In genomic region chr17:14228903-14229302, GRCh38 we compare ENCODE assay signal across 34 cellular contexts. TPM values are rescaled to one million over a fixed set of nuclear protein-coding genes. Genes with fewer than 3 reads are reported as not detected.
DNase-seq lines count a peak whose midpoint lies in the region; ATAC-seq and TF ChIP-seq lines count a peak whose summit lies in the region.
"Had no signal": no experiment of that assay in that cellular context is flagged by ENCODE, and none has a peak within 500 bp of the region (broad histone marks: within the 10 kb centered on the region; RNA-seq: fewer than 3 reads in every experiment).

No MANE protein-coding gene starts in this region.

- no peak overlapping the region for H3K4me3 ChIP-seq in AG10803 (ENCODE audit: low read length)
- H3K4me3 ChIP-seq in IMR-90 (ENCODE audit: insufficient read depth, low read depth, low read length) = no peak overlapping the region
- no peak overlapping the region for H3K4me3 ChIP-seq in choroid plexus epithelial cell (ENCODE audit: low read depth, low read length)
- no peak overlapping the region for H3K4me3 ChIP-seq in osteoblast (ENCODE audit: insufficient read depth, low read length)
- H3K4me3 ChIP-seq in tibial artery = no peak overlapping the region
- no peak overlapping the region for H3K4me3 ChIP-seq in left ventricle myocardium inferior
- H3K4me3 ChIP-seq: adrenal gland, colonic mucosa, spleen had no signal

- H3K79me2 ChIP-seq in osteoblast (ENCODE audit: insufficient read depth, low read length) = no peaks in the 10 kb centered on the region

- no peak overlapping the region for H2AK9ac ChIP-seq in IMR-90 (replicated peaks; ENCODE audit: low read depth, low read length, poor library complexity)

- H2BK15ac ChIP-seq in IMR-90 (ENCODE audit: low read depth, low read length) = no peak overlapping the region

- H3K23ac ChIP-seq in IMR-90 (ENCODE audit: low read depth, low read length) = no peak overlapping the region

- H3K4me1 ChIP-seq in IMR-90 (ENCODE audit: control insufficient read depth, insufficient read depth, low read length) (peaks cover 5% of the 10 kb centered on the region; the same call in 1 of the 2 replicates), osteoblast (ENCODE audit: insufficient read depth, low read length) (no peaks in the 10 kb centered on the region), tibial artery (no peaks in the 10 kb centered on the region), left ventricle myocardium inferior (no peaks in the 10 kb centered on the region)
- H3K4me1 ChIP-seq: adrenal gland, colonic mucosa, spleen had no signal

- no peak overlapping the region for H3K9ac ChIP-seq in IMR-90 (ENCODE audit: low read depth, low read length)

- no peak for TF ChIP-seq POLR2A in IMR-90 (IDR thresholded peaks at IDR 0.05; ENCODE audit: low read depth, low read length)

- no peak overlapping the region for H3K14ac ChIP-seq in IMR-90 (replicated peaks; ENCODE audit: low read depth, low read length)

- H4K5ac ChIP-seq in IMR-90 (ENCODE audit: low read depth, low read length) = no peak overlapping the region

- CTCF ChIA-PET in IMR-90 (lab: Yijun Ruan, JAX) = no interaction called here

- ATAC-seq in IMR-90 (ENCODE audit: low read depth) = peak; percentile 78
- ATAC-seq: activated CD4-positive, alpha-beta T cell treated with anti-CD3 and anti-CD28 coated beads for 36 hours; left cardiac atrium; stimulated activated effector memory CD8-positive, alpha-beta T cell treated with anti-CD3 and anti-CD28 coated beads, Interleukin-12 subunit alpha, Interleukin-12 subunit beta, amount 100 ng/mL, for 72 hours had no signal

- no peak overlapping the region for H2AFZ ChIP-seq in IMR-90 (replicated peaks; ENCODE audit: low read length, poor library complexity)
- H2AFZ ChIP-seq in osteoblast (ENCODE audit: low read length) = no peak overlapping the region

- dilution Hi-C loops in IMR-90 (cut with HindIII; ENCODE audit: low sequenced_read_pairs, unreplicated experiment) = no loop called here

- intact Hi-C loops in IMR-90 (cut with micrococcal nuclease) (no loop called here), tibial artery (cut with DNase I; ENCODE audit: low total_unique reads) (no loop called here), left ventricle myocardium inferior (cut with micrococcal nuclease) (no loop called here)

- in situ Hi-C loops in IMR-90 (cut with MboI; ENCODE audit: low sequenced_read_pairs) = no loop called here

- H3K4ac ChIP-seq in IMR-90 (ENCODE audit: low read depth, low read length) = no peak overlapping the region

- H3K9me3 ChIP-seq in IMR-90 (ENCODE audit: control insufficient read depth, insufficient read depth, low read length) (no peaks in the 10 kb centered on the region), osteoblast (ENCODE audit: low read depth, low read length) (no peaks in the 10 kb centered on the region), tibial artery (no peaks in the 10 kb centered on the region), left ventricle myocardium inferior (replicated peaks) (no peaks in the 10 kb centered on the region)
- H3K9me3 ChIP-seq: adrenal gland, colonic mucosa, spleen had no signal

- H3K27me3 ChIP-seq in IMR-90 (ENCODE audit: control insufficient read depth, insufficient read depth, low read length) (peaks cover 3% of the 10 kb centered on the region; the same call in 1 of the 2 replicates), osteoblast (ENCODE audit: insufficient read depth, low read length) (no peaks in the 10 kb centered on the region), tibial artery (no peaks in the 10 kb centered on the region), left ventricle myocardium inferior (ENCODE audit: low read depth) (no peaks in the 10 kb centered on the region)
- H3K27me3 ChIP-seq: adrenal gland, colonic mucosa, spleen had no signal

- DNase-seq in AG10803 (ENCODE audit: low read depth) (peak; percentile 76), IMR-90 (peak; percentile 16), choroid plexus epithelial cell (ENCODE audit: low read depth) (peak; percentile 15), osteoblast (ENCODE audit: insufficient read length, low spot score, missing footprints) (peak; percentile 60), GF-D8 (lab: John Stamatoyannopoulos, UW) (no peak), tibial artery (no peak), cortex of kidney (lab: John Stamatoyannopoulos, UW) (no peak), left ventricle myocardium inferior (no peak)
- DNase-seq: activated CD4-positive, alpha-beta T cell treated with anti-CD3 and anti-CD28 coated beads for 36 hours; activated CD8-positive, alpha-beta memory T cell treated with anti-CD3 and anti-CD28 coated beads for 24 hours; activated naive CD4-positive, alpha-beta T cell; activated T-cell treated with anti-CD3 and anti-CD28 coated beads, Interleukin-2, amount 50 U/mL, for 1 hour; adrenal gland; CD4-positive, CD25-positive, alpha-beta regulatory T cell; colonic mucosa; head of caudate nucleus; KG1; left cardiac atrium; MV-4-11; naive B cell; NCI-H2171; NCI-H524 treated with DMSO at 0.1 percent for 48 hours; occipital lobe; spleen; stimulated activated CD4-positive, alpha-beta T cell treated with anti-CD3 and anti-CD28 coated beads, Interleukin-2, amount 100 ng/mL, for 48 hours; substantia nigra had no signal

- H2BK5ac ChIP-seq in IMR-90 (ENCODE audit: low read depth, low read length, poor library complexity, severe bottlenecking) = no peak overlapping the region

- no peaks in the 10 kb centered on the region for H3K79me1 ChIP-seq in IMR-90 (ENCODE audit: low read depth in 1 of 2, low read length in 2 of 2)

- BruUV-seq in IMR-90 (replicated peaks; lab: Mats Ljungman, UMichigan) = no TSS peak

- no peak for TF ChIP-seq CTCF in AG10803 (conservative IDR thresholded peaks at IDR 0.05; ENCODE audit: low read length)
- no peak for TF ChIP-seq CTCF in IMR-90 (conservative IDR thresholded peaks at IDR 0.05; ENCODE audit: low read depth, low read length)
- TF ChIP-seq CTCF in choroid plexus epithelial cell (conservative IDR thresholded peaks at IDR 0.05; ENCODE audit: low read depth, low read length) = no peak
- TF ChIP-seq CTCF in osteoblast (IDR thresholded peaks at IDR 0.05; ENCODE audit: extremely low read depth, low read depth, low read length) = no peak
- TF ChIP-seq CTCF in tibial artery (IDR thresholded peaks at IDR 0.05) = no peak
- no peak for TF ChIP-seq CTCF in left ventricle myocardium inferior (IDR thresholded peaks at IDR 0.05; ENCODE audit: borderline replicate concordance)

- H3K9me1 ChIP-seq in IMR-90 (ENCODE audit: insufficient read depth, low read length) = no peaks in the 10 kb centered on the region

- no peak overlapping the region for H2BK120ac ChIP-seq in IMR-90 (ENCODE audit: low read depth, low read length)

- H3K36me3 ChIP-seq in IMR-90 (ENCODE audit: control insufficient read depth, insufficient read depth, low read length) (no peaks in the 10 kb centered on the region), osteoblast (ENCODE audit: insufficient read depth, low read length) (no peaks in the 10 kb centered on the region), tibial artery (no peaks in the 10 kb centered on the region), left ventricle myocardium inferior (no peaks in the 10 kb centered on the region)
- H3K36me3 ChIP-seq: adrenal gland, colonic mucosa, spleen had no signal

- H3K27ac ChIP-seq in IMR-90 (ENCODE audit: insufficient read depth, low read length) (no peak overlapping the region), osteoblast (ENCODE audit: low read depth, low read length) (no peak overlapping the region), tibial artery (no peak overlapping the region), left ventricle myocardium inferior (replicated peaks) (no peak overlapping the region)
- H3K27ac ChIP-seq: adrenal gland, colonic mucosa, spleen had no signal

- no peak overlapping the region for H4K8ac ChIP-seq in IMR-90 (ENCODE audit: low read depth in 2 of 2, low read length in 2 of 2)

- TF ChIP-seq RAD21 in IMR-90 (IDR thresholded peaks at IDR 0.05; ENCODE audit: low read length) = no peak

- H2BK20ac ChIP-seq in IMR-90 (ENCODE audit: low read depth, low read length) = no peak overlapping the region

- no peak overlapping the region; the same call in 1 of the 2 replicates for H3K4me2 ChIP-seq in IMR-90 (ENCODE audit: low read depth, low read length)
- H3K4me2 ChIP-seq in osteoblast (ENCODE audit: insufficient read depth, low read length) = no peak overlapping the region

- H4K20me1 ChIP-seq in IMR-90 (ENCODE audit: insufficient read depth, low read length) = no peaks in the 10 kb centered on the region
- H4K20me1 ChIP-seq in osteoblast (ENCODE audit: insufficient read depth, low read length) = no peaks in the 10 kb centered on the region

- WGBS in IMR-90 (ENCODE audit: extremely low coverage in 2 of 2, insufficient read length in 1 of 2), 2 experiments = 37% methylated on average over 2 of the region's 4 CpGs; no CpG with 5 or more reads in 1 of the 2 experiments

- no peak overlapping the region for H3K56ac ChIP-seq in IMR-90 (ENCODE audit: extremely low read depth, insufficient read depth, low read length)

- no peak overlapping the region for H2AK5ac ChIP-seq in IMR-90 (ENCODE audit: low read depth, low read length)

- no peak overlapping the region for H4K91ac ChIP-seq in IMR-90 (ENCODE audit: insufficient read depth, low read depth, low read length)

- H3K18ac ChIP-seq in IMR-90 (ENCODE audit: low read depth, low read length) = no peak overlapping the region

- POLR2A ChIA-PET in IMR-90 (lab: Charles Lee; ENCODE audit: unreplicated experiment) = interaction anchor here (0.7 kb wide), 1 partner anchor 634 kb away, joined by 3 read pairs; no protein-coding TSS in a partner anchor

TF ChIP-seq in IMR-90, 13 proteins besides CTCF, POLR2A, EP300 and RAD21 (continues in another document):
- TF ChIP-seq RCOR1 (IDR thresholded peaks at IDR 0.05; ENCODE audit: insufficient replicate concordance, low read length) = no peak
- no peak for TF ChIP-seq CHD1 (IDR thresholded peaks at IDR 0.05; ENCODE audit: low read depth, low read length)
- TF ChIP-seq FOS (IDR thresholded peaks at IDR 0.05; ENCODE audit: low read depth, low read length) = no peak
- TF ChIP-seq NFE2L2 (IDR thresholded peaks at IDR 0.05; ENCODE audit: low read depth, low read length) = no peak
- TF ChIP-seq USF2 (IDR thresholded peaks at IDR 0.05; ENCODE audit: low read depth, low read length) = no peak
- TF ChIP-seq RFX5 (IDR thresholded peaks at IDR 0.05; ENCODE audit: low read depth, low read length) = no peak

RNA-seq across cellular contexts. Expression of gene CDRT15, which starts 7.8 kb away (rescaled TPM):
- not detected in 2 replicates for total RNA-seq in IMR-90 (2012; rRNA removed)
- not detected in 2 replicates for polyA plus RNA-seq in IMR-90 (2012; rRNA removed)
- polyA plus RNA-seq in IMR-90 (2012; cell fraction: cytosol; rRNA removed) = not detected in 2 replicates
- polyA plus RNA-seq in IMR-90 (2012; cell fraction: nucleus; rRNA removed; ENCODE audit: low replicate concordance) = not detected in 2 replicates
- total RNA-seq in osteoblast = not detected in 2 replicates
- total RNA-seq in left ventricle myocardium inferior = not detected
- total RNA-seq: activated CD4-positive, alpha-beta T cell treated with anti-CD3 and anti-CD28 coated beads for 36 hours; adrenal gland; CD4-positive, CD25-positive, alpha-beta regulatory T cell; colonic mucosa; G401; H1; HT1080; left cardiac atrium; mesenteric fat pad; occipital lobe; renal cortical epithelial cell; SK-MEL-5; spleen; urinary bladder had no signal
- polyA plus RNA-seq: adrenal gland, H1, spleen, urinary bladder had no signal

Comparison
In these comparisons a context has a peak if more than half of its experiments do, and no peak if none do; other contexts are left out.
1. DNase-seq: peak in AG10803 (single experiment), IMR-90 (single experiment), choroid plexus epithelial cell (single experiment) and osteoblast (single experiment); none in GF-D8 (single experiment), tibial artery (0 of 2), cortex of kidney (single experiment) and left ventricle myocardium inferior (single experiment).